In genomic region chr17:1627219-1627986, GRCh38 we compare ENCODE assay signal across 8 cellular contexts. TPM values are rescaled to one million over a fixed set of nuclear protein-coding genes. Genes with fewer than 3 reads are reported as not detected.
A peak's percentile ranks its signal among the peaks of the same experiment; 100 is the strongest.
DNase-seq lines count a peak whose midpoint lies in the region; ATAC-seq, FAIRE-seq and TF ChIP-seq lines count a peak whose summit lies in the region.

No MANE protein-coding gene starts in this region.

- H3K27me3 Mint-ChIP-seq in Caco-2 (ENCODE audit: insufficient read depth, unreplicated experiment): peaks cover 2% of the 10 kb centered on the region

- H3K4me3 ChIP-seq in Caco-2 (ENCODE audit: low read depth, low read length) (peak overlapping the region; percentile 90), stomach smooth muscle (ENCODE audit: low read length in 2 of 2) (peak overlapping the region; percentile 88 to 93)

- peak overlapping the region; percentile 24 for H3K27ac Mint-ChIP-seq in Caco-2 (ENCODE audit: unreplicated experiment)

- peaks cover 26% of the 10 kb centered on the region for H3K36me3 Mint-ChIP-seq in Caco-2 (ENCODE audit: insufficient read depth, unreplicated experiment)

- peak overlapping the region; percentile 29 to 72 for H3K9ac ChIP-seq in stomach smooth muscle (ENCODE audit: low read length in 2 of 2)

- no TSS peak for BruUV-seq in Caco-2 (replicated peaks; lab: Mats Ljungman, UMichigan)

- TF ChIP-seq EP300 in Ishikawa (IDR thresholded peaks at IDR 0.05; ENCODE audit: borderline replicate concordance): no peak

- H3K9me3 ChIP-seq in Caco-2: no peaks in the 10 kb centered on the region
- no peaks in the 10 kb centered on the region for H3K9me3 ChIP-seq in stomach smooth muscle (ENCODE audit: control insufficient read depth in 2 of 2, low read length in 2 of 2)

- H3K27me3 ChIP-seq in Caco-2 (replicated peaks; ENCODE audit: control insufficient read depth, insufficient read depth, low read length) (no peaks in the 10 kb centered on the region), stomach smooth muscle (ENCODE audit: control insufficient read depth in 1 of 2, insufficient read depth in 2 of 2, low read length in 2 of 2) (no peaks in the 10 kb centered on the region)

- H3K4me3 Mint-ChIP-seq in Caco-2 (ENCODE audit: unreplicated experiment): peak overlapping the region; percentile 95

- H3K27ac ChIP-seq in angular gyrus (ENCODE audit: low read depth, low read length): peak overlapping the region; percentile 89
- peak overlapping the region; percentile 31 for H3K27ac ChIP-seq in stomach smooth muscle (ENCODE audit: low read length)

- no peak for TF ChIP-seq RAD21 in Ishikawa (IDR thresholded peaks at IDR 0.05; ENCODE audit: low read depth)

- H3K4me1 Mint-ChIP-seq in Caco-2 (ENCODE audit: low read depth, unreplicated experiment): peaks cover 23% of the 10 kb centered on the region

- CTCF ChIA-PET in Caco-2 (lab: Charles Lee): interaction anchor here (0.5 to 3.5 kb wide), 9 partner anchors 9 to 262 kb away, joined by 3 to 109 read pairs (median 4); partner anchors contain the start of gene INPP5K

- POLR2A ChIA-PET in Caco-2 (lab: Charles Lee): interaction anchor here (0.6 to 2.3 kb wide), 7 partner anchors 22 to 368 kb away, joined by 3 to 9 read pairs (median 4); partner anchors contain the start of genes INPP5K and PITPNA

- H3K36me3 ChIP-seq in Caco-2 (ENCODE audit: control insufficient read depth, insufficient read depth, low read length) (no peaks in the 10 kb centered on the region), stomach smooth muscle (ENCODE audit: control insufficient read depth in 2 of 2, insufficient read depth in 2 of 2, low read length in 2 of 2) (peaks cover 0 to 3% of the 10 kb centered on the region in 2 donors)

- TF ChIP-seq CTCF in Caco-2 (IDR thresholded peaks at IDR 0.05; ENCODE audit: insufficient read depth in 1 of 2, low read depth in 1 of 2, low read length in 1 of 2, severe bottlenecking in 1 of 2, unreplicated experiment in 1 of 2): no peak

- FAIRE-seq in urothelium cell line (lab: Jason Lieb, UNC): no peak

- intact Hi-C loops in Caco-2 (cut with micrococcal nuclease; ENCODE audit: unreplicated experiment): loop anchor here (10.0 kb wide), 1 partner anchor 173 kb away; the partner anchor contains the start of gene CRK

- H3K4me1 ChIP-seq in Caco-2 (peaks cover 31% of the 10 kb centered on the region), stomach smooth muscle (ENCODE audit: control insufficient read depth, insufficient read depth, low read length) (peaks cover 18% of the 10 kb centered on the region)

- DNase-seq in Caco-2 (no peak), iPS-NIHi11 (ENCODE audit: low spot score) (peak; percentile 74), HT-29 (ENCODE audit: low spot score) (no peak), urothelium cell line (ENCODE audit: low spot score) (no peak)

- no peak for ATAC-seq in activated CD4-positive, CD25-positive, alpha-beta regulatory T cell treated with anti-CD3 and anti-CD28 coated beads, Interleukin-2, amount 50 U/mL, for 24 hours

- H3K9me3 Mint-ChIP-seq in Caco-2 (ENCODE audit: unreplicated experiment): no peaks in the 10 kb centered on the region

TF ChIP-seq in Ishikawa, 13 proteins besides CTCF, POLR2A, EP300 and RAD21:
- TF ChIP-seq FOXM1 (IDR thresholded peaks at IDR 0.05; ENCODE audit: borderline replicate concordance, low read depth): no peak
- no peak for TF ChIP-seq MAX (IDR thresholded peaks at IDR 0.05)
- peak; percentile 85 for TF ChIP-seq CEBPB (IDR thresholded peaks at IDR 0.05)

RNA-seq across cellular contexts. Expression of gene SLC43A2, which starts 1.2 kb away (rescaled TPM):
- total RNA-seq in Caco-2 (2022): 33.9 and 39.3 TPM in 2 replicates
- 22.4 and 34.0 TPM in 2 replicates for total RNA-seq in HT-29 (2014; rRNA removed; shearing (Covaris generic))

RNA-seq across cellular contexts. Expression of gene SCARF1, which starts 18.1 kb away (rescaled TPM):
- 0.14 and 0.51 TPM in 2 replicates for total RNA-seq in Caco-2 (2022)
- 0.89 and 1.3 TPM in 2 replicates for total RNA-seq in HT-29 (2014; rRNA removed; shearing (Covaris generic))

RNA-seq across cellular contexts. Expression of gene RILP, which starts 22.3 kb away (rescaled TPM):
- 4.2 and 6.9 TPM in 2 replicates for total RNA-seq in Caco-2 (2022)
- 13.1 and 13.3 TPM in 2 replicates for total RNA-seq in HT-29 (2014; rRNA removed; shearing (Covaris generic))

RNA-seq across cellular contexts. Expression of gene PRPF8, which starts 57.3 kb away (rescaled TPM):
- total RNA-seq in Caco-2 (2022): 398 and 430 TPM in 2 replicates
- total RNA-seq in HT-29 (2014; rRNA removed; shearing (Covaris generic)): 92.7 and 92.8 TPM in 2 replicates
